In the genomic region with DNA sequence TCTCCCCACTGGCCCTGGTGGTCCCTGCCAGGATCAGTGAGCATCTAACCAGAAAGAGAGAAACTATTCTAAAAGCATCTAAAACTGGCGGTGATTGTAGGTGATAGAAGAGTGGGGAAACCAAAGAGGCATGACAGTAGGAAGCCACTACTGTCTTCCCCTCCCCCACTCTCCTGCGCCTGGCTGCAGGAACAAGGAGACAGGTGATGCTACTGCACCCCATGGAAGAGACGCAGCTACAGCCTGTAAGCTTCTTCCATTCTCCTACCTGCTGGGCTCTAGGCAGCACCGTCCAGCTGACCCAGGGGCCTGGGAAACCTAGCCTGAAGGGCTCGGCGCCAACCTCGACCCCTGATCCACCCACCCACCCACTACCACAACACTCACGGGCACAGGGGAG, we compare ENCODE assay signal across 1 cellular context.
TF ChIP-seq lines count a peak whose summit lies in the region.

No MANE protein-coding gene starts in this region.

TF ChIP-seq in WTC11, 78 proteins besides CTCF, POLR2A, EP300 and RAD21 (continued from another document):
- TF ChIP-seq, protein P1, sequence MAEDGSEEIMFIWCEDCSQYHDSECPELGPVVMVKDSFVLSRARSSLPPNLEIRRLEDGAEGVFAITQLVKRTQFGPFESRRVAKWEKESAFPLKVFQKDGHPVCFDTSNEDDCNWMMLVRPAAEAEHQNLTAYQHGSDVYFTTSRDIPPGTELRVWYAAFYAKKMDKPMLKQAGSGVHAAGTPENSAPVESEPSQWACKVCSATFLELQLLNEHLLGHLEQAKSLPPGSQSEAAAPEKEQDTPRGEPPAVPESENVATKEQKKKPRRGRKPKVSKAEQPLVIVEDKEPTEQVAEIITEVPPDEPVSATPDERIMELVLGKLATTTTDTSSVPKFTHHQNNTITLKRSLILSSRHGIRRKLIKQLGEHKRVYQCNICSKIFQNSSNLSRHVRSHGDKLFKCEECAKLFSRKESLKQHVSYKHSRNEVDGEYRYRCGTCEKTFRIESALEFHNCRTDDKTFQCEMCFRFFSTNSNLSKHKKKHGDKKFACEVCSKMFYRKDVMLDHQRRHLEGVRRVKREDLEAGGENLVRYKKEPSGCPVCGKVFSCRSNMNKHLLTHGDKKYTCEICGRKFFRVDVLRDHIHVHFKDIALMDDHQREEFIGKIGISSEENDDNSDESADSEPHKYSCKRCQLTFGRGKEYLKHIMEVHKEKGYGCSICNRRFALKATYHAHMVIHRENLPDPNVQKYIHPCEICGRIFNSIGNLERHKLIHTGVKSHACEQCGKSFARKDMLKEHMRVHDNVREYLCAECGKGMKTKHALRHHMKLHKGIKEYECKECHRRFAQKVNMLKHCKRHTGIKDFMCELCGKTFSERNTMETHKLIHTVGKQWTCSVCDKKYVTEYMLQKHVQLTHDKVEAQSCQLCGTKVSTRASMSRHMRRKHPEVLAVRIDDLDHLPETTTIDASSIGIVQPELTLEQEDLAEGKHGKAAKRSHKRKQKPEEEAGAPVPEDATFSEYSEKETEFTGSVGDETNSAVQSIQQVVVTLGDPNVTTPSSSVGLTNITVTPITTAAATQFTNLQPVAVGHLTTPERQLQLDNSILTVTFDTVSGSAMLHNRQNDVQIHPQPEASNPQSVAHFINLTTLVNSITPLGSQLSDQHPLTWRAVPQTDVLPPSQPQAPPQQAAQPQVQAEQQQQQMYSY (CRISPR knock-in tag; IDR thresholded peaks at IDR 0.05), result no peak
- TF ChIP-seq GRHL2 (CRISPR knock-in tag; IDR thresholded peaks at IDR 0.05; ENCODE audit: insufficient replicate concordance, severe bottlenecking), result no peak
- no peak for TF ChIP-seq NFYB (CRISPR knock-in tag; conservative IDR thresholded peaks at IDR 0.05; ENCODE audit: low read depth)
